26 cellular contexts compared by ENCODE assay signal in genomic region chr12:111041091-111041490, GRCh38. TPM values are rescaled to one million over a fixed set of nuclear protein-coding genes. Genes with fewer than 3 reads are reported as not detected.
"Had no signal": no experiment of that assay in that cellular context is flagged by ENCODE, and none has a peak within 500 bp of the region (broad histone marks: within the 10 kb centered on the region; RNA-seq: fewer than 3 reads in every experiment).

No MANE protein-coding gene starts in this region.

- H3K9me3 ChIP-seq: left ventricle myocardium inferior, pancreas, prostate gland, stomach, suprapubic skin, thoracic aorta, tibial artery, upper lobe of right lung had no signal

- DNase-seq: islet precursor cell; left ventricle myocardium inferior; mesendoderm; naive thymus-derived CD4-positive, alpha-beta T cell; retina; right cardiac atrium; stimulated activated CD4-positive, alpha-beta T cell treated with anti-CD3 and anti-CD28 coated beads, Interleukin-12 subunit alpha, Interleukin-12 subunit beta, amount 100 ng/mL, for 4 hours; stimulated activated CD4-positive, alpha-beta T cell treated with anti-CD3 and anti-CD28 coated beads, Interleukin-15, amount 100 ng/mL, for 24 hours; stimulated activated CD4-positive, alpha-beta T cell treated with anti-CD3 and anti-CD28 coated beads, Interleukin-2, amount 100 ng/mL, for 24 hours; stimulated activated CD4-positive, alpha-beta T cell treated with anti-CD3 and anti-CD28 coated beads, Interleukin-4, amount 100 ng/mL, for 1 hour; stimulated activated naive B cell treated with anti-CD40 and anti-IgM and Interleukin-4, amounts not matched to agents 10 μg/mL and 1 μg/mL and 100 μg/mL, for 72 hours; stimulated activated naive CD8-positive, alpha-beta T cell treated with anti-CD3 and anti-CD28 coated beads, Interleukin-15, Interleukin-2, amounts not matched to agents 100 U/mL and 50 U/mL, for 24 hours; stomach; tibial artery; trophoblast cell had no signal

- H3K36me3 ChIP-seq: left ventricle myocardium inferior, pancreas, prostate gland, stomach, suprapubic skin, thoracic aorta, tibial artery, upper lobe of right lung had no signal

- H3K4me1 ChIP-seq: left ventricle myocardium inferior, pancreas, prostate gland, upper lobe of right lung had no signal

- H3K4me3 ChIP-seq: left ventricle myocardium inferior, lung, pancreas, prostate gland, skin epidermis, stomach, suprapubic skin, thoracic aorta, tibial artery, upper lobe of right lung had no signal

- H3K27ac ChIP-seq: left ventricle myocardium inferior, pancreas, prostate gland, skin epidermis, stomach, suprapubic skin, thoracic aorta, tibial artery, upper lobe of right lung had no signal

- ATAC-seq: naive thymus-derived CD4-positive, alpha-beta T cell; natural killer cell treated with Interleukin-12 subunit alpha and Interleukin-12 subunit beta and Interleukin-15 and Interleukin-18, amount 100 ng/mL, for 72 hours; pancreas; right cardiac atrium; sciatic nerve; stimulated activated naive B cell treated with anti-CD40 and anti-IgM and Interleukin-4, amounts not matched to agents 10 μg/mL and 1 μg/mL and 100 μg/mL, for 72 hours; stimulated activated naive CD8-positive, alpha-beta T cell treated with anti-CD3 and anti-CD28 coated beads, Interleukin-15, Interleukin-2, amounts not matched to agents 100 U/mL and 50 U/mL, for 24 hours; upper lobe of right lung had no signal

RNA-seq across cellular contexts. Expression of gene CUX2, which starts 7.1 kb away (rescaled TPM):
- total RNA-seq: kidney epithelial cell; left ventricle myocardium inferior; natural killer cell treated with Interleukin-12 subunit alpha and Interleukin-12 subunit beta and Interleukin-15 and Interleukin-18, amount 100 ng/mL, for 72 hours; osteoblast; right cardiac atrium; thoracic aorta had no signal
- polyA plus RNA-seq: right cardiac atrium had no signal
